ENCODE assay signal across 8 cellular contexts in genomic region chr5:159099049-159099760, GRCh38. TPM values are rescaled to one million over a fixed set of nuclear protein-coding genes. Genes with fewer than 3 reads are reported as not detected.
DNase-seq lines count a peak whose midpoint lies in the region; ATAC-seq and TF ChIP-seq lines count a peak whose summit lies in the region.

No MANE protein-coding gene starts in this region.

- peak; percentile 31 for DNase-seq in NCI-H1694 treated with DMSO at 0.1 percent for 48 hours (lab: John Stamatoyannopoulos, UW)
- DNase-seq in NCI-H1694 (lab: John Stamatoyannopoulos, UW) = no peak
- peak; percentile 90 for DNase-seq in OCI-LY7 (ENCODE audit: low spot score)
- peak; percentile 74 for DNase-seq in activated naive CD8-positive, alpha-beta T cell treated with anti-CD3 and anti-CD28 coated beads for 36 hours
- DNase-seq in heart right ventricle = peak in 1 of 2 donors; percentile 48
- peak; percentile 32 for DNase-seq in progenitor cell of endocrine pancreas (ENCODE audit: low spot score, unreplicated experiment)

- 0 to 1% methylated on average over 52 of the region's 55 CpGs for WGBS in heart right ventricle, 2 donors

- H3K36me3 ChIP-seq in OCI-LY7 (ENCODE audit: insufficient read depth, low read length) (peaks cover 10% of the 10 kb centered on the region; the same call in 1 of the 2 replicates), heart right ventricle (peaks cover 0 to 6% (median 0%) of the 10 kb centered on the region in 9 donors)

- H3K4me3 ChIP-seq in OCI-LY7 (ENCODE audit: low read depth, low read length, poor library complexity, severe bottlenecking) (peak overlapping the region; percentile 94), heart right ventricle (peak overlapping the region; percentile 51 to 78 (median 67))

- H3K4me3 Mint-ChIP-seq in activated naive CD8-positive, alpha-beta T cell treated with anti-CD3 and anti-CD28 coated beads for 36 hours = peak overlapping the region; percentile 82
- peak overlapping the region; percentile 21 for H3K4me3 Mint-ChIP-seq in progenitor cell of endocrine pancreas (ENCODE audit: low read depth)

- H3K9me3 ChIP-seq in OCI-LY7 (ENCODE audit: low read length) (no peaks in the 10 kb centered on the region), heart right ventricle (no peaks in the 10 kb centered on the region)

- no peaks in the 10 kb centered on the region for H4K20me1 ChIP-seq in OCI-LY7 (ENCODE audit: insufficient read depth, low read length)

- ATAC-seq in HG02973 (IDR thresholded peaks at IDR 0.05; ENCODE audit: unreplicated experiment) (peak; percentile 30), heart right ventricle (peak in 2 of 8 donors; percentile 3 to 6), GM21515 (IDR thresholded peaks at IDR 0.05; ENCODE audit: unreplicated experiment) (no peak)

- H3K27ac ChIP-seq in OCI-LY7 (ENCODE audit: low read depth, low read length, poor library complexity, severe bottlenecking) (peak overlapping the region; percentile 90), heart right ventricle (peak overlapping the region; percentile 81 to 96 (median 91))

- H3K9me2 ChIP-seq in OCI-LY7 (ENCODE audit: insufficient read depth, low read length) = no peaks in the 10 kb centered on the region

- peak overlapping the region; percentile 14 for H3K27ac Mint-ChIP-seq in activated naive CD8-positive, alpha-beta T cell treated with anti-CD3 and anti-CD28 coated beads for 36 hours
- H3K27ac Mint-ChIP-seq in progenitor cell of endocrine pancreas = peak overlapping the region; percentile 56

- no peak; the same call in 1 of the 2 replicates for TF ChIP-seq CTCF in OCI-LY7 (conservative IDR thresholded peaks at IDR 0.05; ENCODE audit: low read length)
- no peak for TF ChIP-seq CTCF in heart right ventricle (IDR thresholded peaks at IDR 0.05)
- no peak for TF ChIP-seq CTCF in progenitor cell of endocrine pancreas (IDR thresholded peaks at IDR 0.05; ENCODE audit: unreplicated experiment)

- peaks cover 89% of the 10 kb centered on the region for H3K27me3 Mint-ChIP-seq in activated naive CD8-positive, alpha-beta T cell treated with anti-CD3 and anti-CD28 coated beads for 36 hours
- H3K27me3 Mint-ChIP-seq in progenitor cell of endocrine pancreas = peaks cover 99% of the 10 kb centered on the region

- H3K27me3 ChIP-seq in heart right ventricle = peaks cover 0 to 93% (median 42%) of the 10 kb centered on the region in 7 donors

- H2AFZ ChIP-seq in OCI-LY7 (ENCODE audit: low read length) = peak overlapping the region; percentile 37; the same call in 1 of the 2 replicates

- H3K4me2 ChIP-seq in OCI-LY7 (ENCODE audit: low read length) = peak overlapping the region; percentile 98

- BruUV-seq in OCI-LY7 (replicated peaks; lab: Mats Ljungman, UMichigan) = TSS peak; percentile 78

- POLR2A ChIA-PET in OCI-LY7 (lab: Charles Lee) = interaction anchor here (0.7 to 0.9 kb wide), 2 partner anchors 143 to 381 kb away, joined by 3 read pairs; no protein-coding TSS in a partner anchor

- peaks cover 56% of the 10 kb centered on the region for H3K4me1 ChIP-seq in OCI-LY7 (ENCODE audit: insufficient read depth, low read length, poor library complexity, severe bottlenecking)
- peaks cover 3 to 70% (median 41%) of the 10 kb centered on the region in 9 donors for H3K4me1 ChIP-seq in heart right ventricle

- H3K79me2 ChIP-seq in OCI-LY7 (ENCODE audit: insufficient read depth, low read depth, low read length) = peaks cover 51% of the 10 kb centered on the region

- H3K36me3 Mint-ChIP-seq in activated naive CD8-positive, alpha-beta T cell treated with anti-CD3 and anti-CD28 coated beads for 36 hours = no peaks in the 10 kb centered on the region
- H3K36me3 Mint-ChIP-seq in progenitor cell of endocrine pancreas (ENCODE audit: insufficient read depth) = no peaks in the 10 kb centered on the region

- intact Hi-C loops in OCI-LY7 (cut with micrococcal nuclease; ENCODE audit: unreplicated experiment) = loop anchor here (1.0 to 2.0 kb wide), 2 partner anchors 46 to 324 kb away; no protein-coding TSS in a partner anchor
- intact Hi-C loops in heart right ventricle (cut with DNase I) = loop anchor here in 7 of 10 donors (2.0 to 10.0 kb wide), 7 partner anchors 37 to 304 kb away; no protein-coding TSS in a partner anchor

- CTCF ChIA-PET in OCI-LY7 (lab: Charles Lee; ENCODE audit: unreplicated experiment) = no interaction called here

- H3K9me3 Mint-ChIP-seq in activated naive CD8-positive, alpha-beta T cell treated with anti-CD3 and anti-CD28 coated beads for 36 hours = no peaks in the 10 kb centered on the region
- H3K9me3 Mint-ChIP-seq in progenitor cell of endocrine pancreas (ENCODE audit: low read depth) = no peaks in the 10 kb centered on the region

- peaks cover 29% of the 10 kb centered on the region for H3K4me1 Mint-ChIP-seq in activated naive CD8-positive, alpha-beta T cell treated with anti-CD3 and anti-CD28 coated beads for 36 hours
- H3K4me1 Mint-ChIP-seq in progenitor cell of endocrine pancreas (ENCODE audit: low read depth) = peaks cover 13% of the 10 kb centered on the region

RNA-seq across cellular contexts. Expression of gene EBF1, which starts 0.5 kb away (rescaled TPM):
- 20.3 and 26.3 TPM in 2 replicates for total RNA-seq in OCI-LY7 (2014; rRNA removed; shearing (Covaris generic))
- total RNA-seq in OCI-LY7 (2022) (43.1 and 47.1 TPM in 2 replicates), heart right ventricle (10 to 100 TPM in 6 of 10 donors, 1 to 10 TPM in 4; 8.5 to 16.1 (median 11.0) TPM), progenitor cell of endocrine pancreas (0.38 and 0.67 TPM in 2 replicates)
- under 1 TPM; 0.21 to 0.22 TPM for total RNA-seq in activated naive CD8-positive, alpha-beta T cell treated with anti-CD3 and anti-CD28 coated beads for 36 hours
- 10 to 100 TPM in 1 of 2 donors, 1 to 10 TPM in 1; 3.2 to 10.1 TPM for polyA plus RNA-seq in heart right ventricle
